ENCODE assay signal across 19 cellular contexts in genomic region chr1:115040501-115040900, GRCh38. TPM values are rescaled to one million over a fixed set of nuclear protein-coding genes. Genes with fewer than 3 reads are reported as not detected.
DNase-seq lines count a peak whose midpoint lies in the region; ATAC-seq, FAIRE-seq and TF ChIP-seq lines count a peak whose summit lies in the region.
"Had no signal": no experiment of that assay in that cellular context is flagged by ENCODE, and none has a peak within 500 bp of the region (broad histone marks: within the 10 kb centered on the region; RNA-seq: fewer than 3 reads in every experiment).

No MANE protein-coding gene starts in this region.

- WGBS in HepG2 (ENCODE audit: low lambda C conversion rate) = 51% methylated on average over 2 of the region's 2 CpGs
- WGBS in right lobe of liver (ENCODE audit: insufficient coverage, low coverage, low lambda C conversion rate, missing lambda C conversion rate) = 55% methylated on average over 2 of the region's 2 CpGs
- 100% methylated on average over 1 of the region's 2 CpGs for WGBS in endodermal cell (ENCODE audit: insufficient coverage in 1 of 2, insufficient read length in 1 of 2), 2 experiments

- TF ChIP-seq EP300 in HepG2 (IDR thresholded peaks at IDR 0.05; ENCODE audit: low read depth in 2 of 2, low read length in 2 of 2) (no peak), HepG2 (CRISPR knock-in tag; IDR thresholded peaks at IDR 0.05; ENCODE audit: borderline replicate concordance) (no peak)

- no peak overlapping the region for H3K27ac ChIP-seq in HepG2 (ENCODE audit: extremely low read length, insufficient read depth, low read length)
- no peak overlapping the region for H3K27ac ChIP-seq in right lobe of liver
- H3K27ac ChIP-seq in OCI-LY7 (ENCODE audit: low read depth, low read length, poor library complexity, severe bottlenecking) = no peak overlapping the region
- H3K27ac ChIP-seq in endodermal cell (ENCODE audit: low read depth, low read length) = no peak overlapping the region
- H3K27ac ChIP-seq: RWPE1, SJSA1 had no signal

- H3K9me3 Mint-ChIP-seq in endodermal cell = no peaks in the 10 kb centered on the region

- TF ChIP-seq CTCF in HepG2 (CRISPR knock-in tag; IDR thresholded peaks at IDR 0.05) = no peak
- TF ChIP-seq CTCF in right lobe of liver (IDR thresholded peaks at IDR 0.05) = no peak
- TF ChIP-seq CTCF in OCI-LY7 (conservative IDR thresholded peaks at IDR 0.05; ENCODE audit: low read length) = peak; percentile 44; the same call in 1 of the 2 replicates
- peak; percentile 67 for TF ChIP-seq CTCF in endodermal cell (conservative IDR thresholded peaks at IDR 0.05)
- TF ChIP-seq CTCF in retinal pigment epithelial cell (conservative IDR thresholded peaks at IDR 0.05; ENCODE audit: low read depth, low read length) = peak; percentile 19

- H3K36me3 ChIP-seq in HepG2 (replicated peaks in 1 of 2; ENCODE audit: control insufficient read depth in 1 of 2, insufficient read depth in 2 of 2, low read length in 2 of 2) (no peaks in the 10 kb centered on the region), right lobe of liver (no peaks in the 10 kb centered on the region), OCI-LY7 (ENCODE audit: insufficient read depth, low read length) (no peaks in the 10 kb centered on the region), endodermal cell (ENCODE audit: control insufficient read depth, insufficient read depth, low read length) (no peaks in the 10 kb centered on the region)
- H3K36me3 ChIP-seq: SJSA1 had no signal

- H3K4me3 ChIP-seq in HepG2 (replicated peaks in 1 of 3; ENCODE audit: insufficient read depth in 1 of 3, low read depth in 2 of 3, low read length in 3 of 3) (no peak overlapping the region), right lobe of liver (no peak overlapping the region), OCI-LY7 (ENCODE audit: low read depth, low read length, poor library complexity, severe bottlenecking) (no peak overlapping the region), endodermal cell (ENCODE audit: low read length) (no peak overlapping the region), retinal pigment epithelial cell (ENCODE audit: low read length) (no peak overlapping the region)
- H3K4me3 ChIP-seq: SJSA1 had no signal

- intact Hi-C loops in HepG2 (cut with micrococcal nuclease; ENCODE audit: unreplicated experiment) (no loop called here), right lobe of liver (cut with DNase I) (no loop called here), OCI-LY7 (cut with micrococcal nuclease; ENCODE audit: unreplicated experiment) (no loop called here)

- TF ChIP-seq POLR2A in HepG2 (IDR thresholded peaks at IDR 0.05; ENCODE audit: insufficient read depth in 1 of 2, low read depth in 2 of 2, low read length in 2 of 2) (no peak), right lobe of liver (IDR thresholded peaks at IDR 0.05) (no peak)

- no peaks in the 10 kb centered on the region for H3K27me3 Mint-ChIP-seq in endodermal cell (ENCODE audit: insufficient read depth)
- H3K27me3 Mint-ChIP-seq: CD4-positive, alpha-beta T cell had no signal

- no peaks in the 10 kb centered on the region for H3K9me2 ChIP-seq in OCI-LY7 (ENCODE audit: insufficient read depth, low read length)

- H3K9ac ChIP-seq in HepG2 (ENCODE audit: insufficient read depth, low read depth, low read length) (no peak overlapping the region), endodermal cell (ENCODE audit: extremely low read depth, low read length, poor library complexity, severe bottlenecking) (no peak overlapping the region)

- no peak overlapping the region for H3K27ac Mint-ChIP-seq in endodermal cell
- H3K27ac Mint-ChIP-seq: CD4-positive, alpha-beta T cell had no signal

- no TSS peak for BruUV-seq in HepG2 (replicated peaks; lab: Mats Ljungman, UMichigan)
- BruUV-seq in OCI-LY7 (replicated peaks; lab: Mats Ljungman, UMichigan) = no TSS peak

- POLR2A ChIA-PET in HepG2 (lab: Yijun Ruan, JAX) (no interaction called here), OCI-LY7 (lab: Charles Lee) (no interaction called here)

- TF ChIP-seq RAD21 in HepG2 (CRISPR knock-in tag; IDR thresholded peaks at IDR 0.05) = no peak

- no peaks in the 10 kb centered on the region for H3K36me3 Mint-ChIP-seq in endodermal cell (ENCODE audit: low read depth)

- no peaks in the 10 kb centered on the region for H3K9me3 ChIP-seq in HepG2 (ENCODE audit: low read length)
- H3K9me3 ChIP-seq in right lobe of liver = no peaks in the 10 kb centered on the region
- no peaks in the 10 kb centered on the region for H3K9me3 ChIP-seq in OCI-LY7 (ENCODE audit: low read length)
- no peaks in the 10 kb centered on the region for H3K9me3 ChIP-seq in endodermal cell (ENCODE audit: control insufficient read depth, low read length)
- H3K9me3 ChIP-seq: SJSA1 had no signal

- DNase-seq in HepG2 (ENCODE audit: low spot score) (no peak), right lobe of liver (no peak), OCI-LY7 (ENCODE audit: low spot score) (no peak), endodermal cell (no peak), retinal pigment epithelial cell (ENCODE audit: low read depth) (no peak), NCI-H1417 (lab: John Stamatoyannopoulos, UW) (no peak)
- DNase-seq: AML-193; CD4-positive, alpha-beta T cell; GF-D8; H7; KG1; NCI-H1436 treated with DMSO at 0.1 percent for 48 hours; NCI-H2081; NCI-H510A treated with DMSO at 0.1 percent for 48 hours had no signal

- H3K4me2 ChIP-seq in HepG2 (ENCODE audit: low read depth, low read length) = no peak overlapping the region
- H3K4me2 ChIP-seq in OCI-LY7 (ENCODE audit: low read length) = no peak overlapping the region

- H4K20me1 ChIP-seq in HepG2 (ENCODE audit: insufficient read depth, low read length) (no peaks in the 10 kb centered on the region), OCI-LY7 (ENCODE audit: insufficient read depth, low read length) (no peaks in the 10 kb centered on the region)

- H3K79me2 ChIP-seq in HepG2 (ENCODE audit: insufficient read depth, low read length) (no peaks in the 10 kb centered on the region), OCI-LY7 (ENCODE audit: insufficient read depth, low read depth, low read length) (no peaks in the 10 kb centered on the region)

- FAIRE-seq in HepG2 (lab: Jason Lieb, UNC) = no peak
- FAIRE-seq: A204.1 had no signal

- H3K4me1 ChIP-seq in HepG2 (ENCODE audit: insufficient read depth, low read length) (peaks cover 29% of the 10 kb centered on the region), right lobe of liver (no peaks in the 10 kb centered on the region), OCI-LY7 (ENCODE audit: insufficient read depth, low read length, poor library complexity, severe bottlenecking) (no peaks in the 10 kb centered on the region), endodermal cell (ENCODE audit: control insufficient read depth, insufficient read depth, low read length) (peaks cover 5% of the 10 kb centered on the region)

- CTCF ChIA-PET in HepG2 (lab: Yijun Ruan, JAX; ENCODE audit: low intra/inter-chr PET ratio, low total read pairs) (interaction anchor here (3.3 kb wide), 1 partner anchor 61 kb away, joined by 37 read pairs; no protein-coding TSS in a partner anchor), OCI-LY7 (lab: Charles Lee; ENCODE audit: unreplicated experiment) (no interaction called here)

- in situ Hi-C loops in HepG2 (cut with HindIII; ENCODE audit: extremely low pct_ligation_motif_present, low pct_unique_long_range_greater_than_20kb) = loop anchor here (5.0 kb wide), 1 partner anchor 63 kb away; no protein-coding TSS in a partner anchor

- no peak overlapping the region for H2AFZ ChIP-seq in HepG2 (ENCODE audit: low read length)
- no peak overlapping the region for H2AFZ ChIP-seq in OCI-LY7 (ENCODE audit: low read length)

- H3K27me3 ChIP-seq in HepG2 (ENCODE audit: control insufficient read depth in 1 of 2, insufficient read depth in 2 of 2, low read length in 2 of 2) = no peaks in the 10 kb centered on the region
- no peaks in the 10 kb centered on the region for H3K27me3 ChIP-seq in right lobe of liver
- H3K27me3 ChIP-seq in endodermal cell (ENCODE audit: control insufficient read depth, insufficient read depth, low read length, poor library complexity, severe bottlenecking) = no peaks in the 10 kb centered on the region
- H3K27me3 ChIP-seq: SJSA1 had no signal

- no peaks in the 10 kb centered on the region for H3K4me1 Mint-ChIP-seq in endodermal cell

- no peak for ATAC-seq in HepG2
- ATAC-seq in right lobe of liver = no peak
- no peak for ATAC-seq in GM18858 (IDR thresholded peaks at IDR 0.05; ENCODE audit: unreplicated experiment)
- ATAC-seq in GM18870 (IDR thresholded peaks at IDR 0.05; ENCODE audit: unreplicated experiment) = no peak

- no peak overlapping the region for H3K4me3 Mint-ChIP-seq in endodermal cell
- H3K4me3 Mint-ChIP-seq: CD4-positive, alpha-beta T cell had no signal

RNA-seq across cellular contexts. Expression of gene TSHB, which starts 10.9 kb away (rescaled TPM):
- total RNA-seq in HepG2 (2016; rRNA removed; fragmentation: Illumina TruSeq; extraction: Trizol) (not detected in 2 replicates), right lobe of liver (not detected), OCI-LY7 (2022) (not detected in 2 replicates), endodermal cell (not detected)
- not detected in 2 replicates for total RNA-seq in HepG2 (2016; cell fraction: cytosol; rRNA removed; fragmentation: Illumina TruSeq; extraction: Trizol; ENCODE audit: low read depth)
- total RNA-seq in HepG2 (2016; cell fraction: insoluble cytoplasmic fraction; rRNA removed; fragmentation: Illumina TruSeq; extraction: Trizol) = not detected in 2 replicates
- not detected in 2 replicates for total RNA-seq in HepG2 (2016; cell fraction: membrane; rRNA removed; fragmentation: Illumina TruSeq; extraction: Trizol)
- total RNA-seq in HepG2 (2016; cell fraction: nucleus; rRNA removed; fragmentation: Illumina TruSeq; extraction: Trizol) = not detected in 2 replicates
- polyA plus RNA-seq in HepG2 (2011; rRNA removed) = not detected in 2 replicates
- not detected in 2 replicates for polyA plus RNA-seq in HepG2 (2011; cell fraction: cytosol; rRNA removed)
- not detected in 2 replicates for polyA plus RNA-seq in HepG2 (2011; cell fraction: nucleus; rRNA removed)
- not detected in 2 replicates for polyA plus RNA-seq in HepG2 (2012)
- not detected in 2 replicates for polyA plus RNA-seq in HepG2 (2016; cell fraction: cytosol; fragmentation: Illumina TruSeq; extraction: Trizol; ENCODE audit: low read depth)
- not detected in 2 replicates for polyA plus RNA-seq in HepG2 (2016; cell fraction: insoluble cytoplasmic fraction; fragmentation: Illumina TruSeq; extraction: Trizol; ENCODE audit: low read depth)
- polyA plus RNA-seq in HepG2 (2016; cell fraction: membrane; fragmentation: Illumina TruSeq; extraction: Trizol; ENCODE audit: low read depth) = not detected in 2 replicates
- polyA plus RNA-seq in HepG2 (2016; cell fraction: nucleus; fragmentation: Illumina TruSeq; extraction: Trizol; ENCODE audit: insufficient read depth, low read depth) = not detected in 2 replicates
- polyA minus RNA-seq in HepG2 (2011; rRNA and poly(A)+ RNA removed; ENCODE audit: low replicate concordance) = not detected in 2 replicates
- polyA minus RNA-seq in HepG2 (2011; cell fraction: cytosol; rRNA and poly(A)+ RNA removed) = not detected in 2 replicates
- polyA minus RNA-seq in HepG2 (2011; cell fraction: nucleus; rRNA and poly(A)+ RNA removed) = not detected in 2 replicates
- not detected in 2 replicates for total RNA-seq in OCI-LY7 (2014; rRNA removed; shearing (Covaris generic))
- polyA plus RNA-seq in endodermal cell (2013, experiment 1 of 2) = not detected
- polyA plus RNA-seq in endodermal cell (2013, experiment 2 of 2) = not detected
- total RNA-seq: CD4-positive, alpha-beta T cell; H7; SJSA1 had no signal

RNA-seq across cellular contexts. Expression of gene TSPAN2, which starts 48.8 kb away (rescaled TPM):
- not detected in 2 replicates for total RNA-seq in HepG2 (2016; rRNA removed; fragmentation: Illumina TruSeq; extraction: Trizol)
- total RNA-seq in HepG2 (2016; cell fraction: cytosol; rRNA removed; fragmentation: Illumina TruSeq; extraction: Trizol; ENCODE audit: low read depth) = not detected in 2 replicates
- not detected in 2 replicates for total RNA-seq in HepG2 (2016; cell fraction: insoluble cytoplasmic fraction; rRNA removed; fragmentation: Illumina TruSeq; extraction: Trizol)
- not detected in 2 replicates for total RNA-seq in HepG2 (2016; cell fraction: membrane; rRNA removed; fragmentation: Illumina TruSeq; extraction: Trizol)
- not detected in 2 replicates for total RNA-seq in HepG2 (2016; cell fraction: nucleus; rRNA removed; fragmentation: Illumina TruSeq; extraction: Trizol)
- not detected in 2 replicates for polyA plus RNA-seq in HepG2 (2011; rRNA removed)
- polyA plus RNA-seq in HepG2 (2011; cell fraction: cytosol; rRNA removed) = not detected in 2 replicates
- polyA plus RNA-seq in HepG2 (2011; cell fraction: nucleus; rRNA removed) = not detected in 2 replicates
- not detected in 2 replicates for polyA plus RNA-seq in HepG2 (2012)
- not detected in 2 replicates for polyA plus RNA-seq in HepG2 (2016; cell fraction: cytosol; fragmentation: Illumina TruSeq; extraction: Trizol; ENCODE audit: low read depth)
- not detected in 2 replicates for polyA plus RNA-seq in HepG2 (2016; cell fraction: insoluble cytoplasmic fraction; fragmentation: Illumina TruSeq; extraction: Trizol; ENCODE audit: low read depth)
- polyA plus RNA-seq in HepG2 (2016; cell fraction: membrane; fragmentation: Illumina TruSeq; extraction: Trizol; ENCODE audit: low read depth) = not detected in 2 replicates
- polyA plus RNA-seq in HepG2 (2016; cell fraction: nucleus; fragmentation: Illumina TruSeq; extraction: Trizol; ENCODE audit: insufficient read depth, low read depth) = not detected in 2 replicates
- not detected in 2 replicates for polyA minus RNA-seq in HepG2 (2011; rRNA and poly(A)+ RNA removed; ENCODE audit: low replicate concordance)
- not detected in 2 replicates for polyA minus RNA-seq in HepG2 (2011; cell fraction: cytosol; rRNA and poly(A)+ RNA removed)
- polyA minus RNA-seq in HepG2 (2011; cell fraction: nucleus; rRNA and poly(A)+ RNA removed) = not detected in 2 replicates
- under 1 TPM in 4 of 6 experiments, not detected in 2; 0.35 to 0.55 (median 0.42) TPM for total RNA-seq in right lobe of liver
- total RNA-seq in OCI-LY7 (2014; rRNA removed; shearing (Covaris generic)) = 0.25 TPM in 1 of 2 replicates, not detected in the other
- 0.22 and 0.36 TPM in 2 replicates for total RNA-seq in OCI-LY7 (2022)
- total RNA-seq in endodermal cell = 10 to 100 TPM in 1 of 2 donors, 1 to 10 TPM in 1; 7.1 to 10.7 TPM
- polyA plus RNA-seq in endodermal cell (2013, experiment 1 of 2) = 10.4 TPM
- polyA plus RNA-seq in endodermal cell (2013, experiment 2 of 2) = 9.3 TPM

Comparison
In these comparisons a context has a peak if more than half of its experiments do, and no peak if none do; other contexts are left out.
1. CTCF ChIP-seq: peak in OCI-LY7 (single experiment), endodermal cell (single experiment) and retinal pigment epithelial cell (single experiment); none in HepG2 (single experiment) and right lobe of liver (0 of 4).